In the genomic region with DNA sequence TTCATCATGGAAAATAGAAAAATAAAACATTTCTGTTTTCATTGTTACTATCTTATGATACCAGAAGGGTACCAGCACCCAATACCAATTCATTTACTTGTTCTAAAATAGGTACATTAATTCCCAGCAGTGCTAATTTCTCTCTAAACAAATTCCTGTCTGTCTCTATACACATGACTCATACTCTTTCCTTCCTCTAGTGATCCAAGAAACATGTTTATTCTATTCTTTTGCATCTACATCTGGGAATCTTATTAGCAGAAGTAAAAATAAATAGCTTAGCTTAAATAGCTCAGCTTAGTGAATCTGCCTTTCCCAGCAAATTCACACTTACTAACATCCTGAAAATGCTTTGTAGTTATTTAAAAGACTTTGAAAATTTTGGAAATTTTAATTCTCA, we compare ENCODE assay signal across 26 cellular contexts.
DNase-seq lines count a peak whose midpoint lies in the region; ATAC-seq and TF ChIP-seq lines count a peak whose summit lies in the region.
"Had no signal": no experiment of that assay in that cellular context is flagged by ENCODE, and none has a peak within 500 bp of the region (broad histone marks: within the 10 kb centered on the region; RNA-seq: fewer than 3 reads in every experiment).

No MANE protein-coding gene starts in this region.

- H3K27ac Mint-ChIP-seq in MCF 10A (ENCODE audit: low read depth, unreplicated experiment) = no peak overlapping the region
- H3K27ac Mint-ChIP-seq: activated CD8-positive, alpha-beta T cell treated with anti-CD3 and anti-CD28 coated beads for 36 hours; natural killer cell treated with Interleukin-12 subunit alpha and Interleukin-12 subunit beta and Interleukin-15 and Interleukin-18, amount 100 ng/mL, for 72 hours had no signal

- POLR2A ChIA-PET in MCF 10A (lab: Yijun Ruan, JAX) = no interaction called here

- H3K4me1 ChIP-seq in right atrium auricular region (peaks cover 0 to 4% of the 10 kb centered on the region in 2 donors), skeletal muscle tissue (ENCODE audit: control insufficient read depth in 3 of 3, insufficient read depth in 3 of 3, low read length in 3 of 3) (peaks cover 8 to 20% (median 16%) of the 10 kb centered on the region in 3 donors)
- H3K4me1 ChIP-seq: foreskin keratinocyte, parathyroid adenoma had no signal

- H3K4me1 Mint-ChIP-seq in MCF 10A (ENCODE audit: insufficient read depth, unreplicated experiment) = no peaks in the 10 kb centered on the region

- H3K27ac ChIP-seq in right atrium auricular region = no peak overlapping the region
- H3K27ac ChIP-seq in skeletal muscle tissue (ENCODE audit: low read depth, low read length) = peak overlapping the region; percentile 64
- H3K27ac ChIP-seq: C4-2B, foreskin keratinocyte, parathyroid adenoma, skin epidermis, thyroid gland had no signal

- H3K9me3 ChIP-seq in right atrium auricular region = peaks cover 0 to 3% of the 10 kb centered on the region in 2 donors
- H3K9me3 ChIP-seq in skeletal muscle tissue (ENCODE audit: control insufficient read depth in 3 of 3, low read length in 3 of 3) = no peaks in the 10 kb centered on the region
- H3K9me3 ChIP-seq: thyroid gland had no signal

- peaks cover 23% of the 10 kb centered on the region for H3K27me3 Mint-ChIP-seq in MCF 10A (ENCODE audit: insufficient read depth, unreplicated experiment)

- H3K4me3 Mint-ChIP-seq in MCF 10A (ENCODE audit: unreplicated experiment) = no peak overlapping the region
- H3K4me3 Mint-ChIP-seq: activated CD8-positive, alpha-beta T cell treated with anti-CD3 and anti-CD28 coated beads for 36 hours; natural killer cell treated with Interleukin-12 subunit alpha and Interleukin-12 subunit beta and Interleukin-15 and Interleukin-18, amount 100 ng/mL, for 72 hours had no signal

- no peaks in the 10 kb centered on the region for H3K36me3 Mint-ChIP-seq in MCF 10A (ENCODE audit: insufficient read depth, unreplicated experiment)

- BruUV-seq in MCF 10A (replicated peaks; lab: Mats Ljungman, UMichigan) = no TSS peak

- DNase-seq in left ventricle myocardium superior (no peak), right atrium auricular region (ENCODE audit: low spot score) (no peak), amniotic epithelial cell (ENCODE audit: low read depth) (peak; percentile 33), fibroblast of pulmonary artery (ENCODE audit: low read depth) (peak; percentile 21), MCF 10A (ENCODE audit: unreplicated experiment) (no peak), NCI-H2196 treated with DMSO at 0.1 percent for 48 hours (lab: John Stamatoyannopoulos, UW; ENCODE audit: unreplicated experiment) (no peak), epidermal melanocyte (ENCODE audit: insufficient read length, low spot score) (no peak)
- DNase-seq: activated CD4-positive, CD25-positive, alpha-beta regulatory T cell; activated CD8-positive, alpha-beta T cell treated with anti-CD3 and anti-CD28 coated beads for 36 hours; activated naive CD4-positive, alpha-beta T cell; activated T-cell treated with anti-CD3 and anti-CD28 coated beads, Interleukin-2, amount 50 U/mL, for 1 hour; DMS 273 treated with DMSO at 0.1 percent for 48 hours; foreskin keratinocyte; NCI-H1092 treated with DMSO at 0.1 percent for 48 hours; NCI-H2107; NCI-H524; RPMI8226; stimulated activated naive CD4-positive, alpha-beta T cell; T1000; thyroid gland had no signal

- CTCF ChIA-PET in MCF 10A (lab: Yijun Ruan, JAX) = interaction anchor here (0.6 kb wide), 1 partner anchor 52 kb away, joined by 3 read pairs; no protein-coding TSS in a partner anchor

- intact Hi-C loops in left ventricle myocardium superior (cut with micrococcal nuclease) (no loop called here), MCF 10A (cut with micrococcal nuclease) (no loop called here)

- peak; percentile 52 for ATAC-seq in left ventricle myocardium superior
- ATAC-seq: activated CD8-positive, alpha-beta T cell treated with anti-CD3 and anti-CD28 coated beads for 36 hours; foreskin keratinocyte; HCT116; natural killer cell treated with Interleukin-12 subunit alpha and Interleukin-12 subunit beta and Interleukin-15 and Interleukin-18, amount 100 ng/mL, for 72 hours had no signal

- H3K36me3 ChIP-seq in right atrium auricular region = no peaks in the 10 kb centered on the region
- H3K36me3 ChIP-seq in skeletal muscle tissue (ENCODE audit: control insufficient read depth in 3 of 3, insufficient read depth in 3 of 3, low read length in 3 of 3) = no peaks in the 10 kb centered on the region
- H3K36me3 ChIP-seq: thyroid gland had no signal

- TF ChIP-seq CTCF in right atrium auricular region (IDR thresholded peaks at IDR 0.05) (no peak), fibroblast of pulmonary artery (IDR thresholded peaks at IDR 0.05; ENCODE audit: low read length, missing control alignments) (no peak), MCF 10A (IDR thresholded peaks at IDR 0.05; ENCODE audit: unreplicated experiment) (no peak)

- H3K4me3 ChIP-seq in right atrium auricular region (no peak overlapping the region), fibroblast of pulmonary artery (replicated peaks; ENCODE audit: low read depth, low read length) (no peak overlapping the region), skeletal muscle tissue (ENCODE audit: low read length in 3 of 3) (no peak overlapping the region)
- H3K4me3 ChIP-seq: skin epidermis, thyroid gland had no signal

- no peak overlapping the region for H3K9ac ChIP-seq in skeletal muscle tissue (ENCODE audit: low read depth in 1 of 3, low read length in 3 of 3)
- H3K9ac ChIP-seq: parathyroid adenoma had no signal

- H3K27me3 ChIP-seq in right atrium auricular region (no peaks in the 10 kb centered on the region), skeletal muscle tissue (ENCODE audit: control insufficient read depth in 3 of 3, insufficient read depth in 3 of 3, low read length in 3 of 3) (no peaks in the 10 kb centered on the region)
- H3K27me3 ChIP-seq: thyroid gland had no signal

- peaks cover 5% of the 10 kb centered on the region for H3K9me3 Mint-ChIP-seq in MCF 10A (ENCODE audit: unreplicated experiment)
- H3K9me3 Mint-ChIP-seq: activated CD8-positive, alpha-beta T cell treated with anti-CD3 and anti-CD28 coated beads for 36 hours had no signal

Comparison
In these comparisons a context has a peak if more than half of its experiments do, and no peak if none do; other contexts are left out.
1. DNase-seq: peak in amniotic epithelial cell (single experiment) and fibroblast of pulmonary artery (single experiment); none in left ventricle myocardium superior (single experiment), right atrium auricular region (single experiment), MCF 10A (single experiment), NCI-H2196 treated with DMSO at 0.1 percent for 48 hours (single experiment) and epidermal melanocyte (single experiment).